23 cellular contexts compared by ENCODE assay signal in the genomic region with DNA sequence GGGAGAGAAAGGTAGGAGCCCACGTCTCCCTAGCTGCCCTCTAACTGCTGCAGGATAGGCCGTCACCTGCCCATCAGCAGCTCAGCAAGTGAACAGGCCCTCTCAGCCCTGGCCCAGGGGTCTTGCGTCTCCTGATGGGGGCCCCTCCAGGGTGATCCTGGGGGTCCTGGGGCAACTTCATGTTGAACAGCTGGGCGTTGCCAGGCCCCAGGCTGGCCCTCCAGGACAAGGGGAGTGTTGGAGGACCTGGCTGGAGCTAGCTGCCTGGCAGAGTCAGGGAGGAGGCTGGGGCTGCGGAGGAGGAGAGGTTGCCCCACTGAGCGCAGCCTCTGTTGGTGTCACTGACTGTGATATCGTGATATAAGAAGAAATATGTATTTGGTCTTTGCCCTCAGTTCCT. TPM values are rescaled to one million over a fixed set of nuclear protein-coding genes. Genes with fewer than 3 reads are reported as not detected.
"Had no signal": no experiment of that assay in that cellular context is flagged by ENCODE, and none has a peak within 500 bp of the region (broad histone marks: within the 10 kb centered on the region; RNA-seq: fewer than 3 reads in every experiment).

No MANE protein-coding gene starts in this region.

- H3K4me2 ChIP-seq: KMS-11 had no signal

- H3K27ac ChIP-seq: HL-60, KMS-11, RWPE1, SJSA1, SK-N-MC had no signal

- H3K4me1 ChIP-seq: SJSA1 had no signal

- H3K9ac ChIP-seq: KMS-11 had no signal

- H3K4me3 ChIP-seq: K562, SJSA1, SK-N-MC had no signal

- DNase-seq: Kasumi-1, MM.1S, NCI-H1092 treated with DMSO at 0.1 percent for 48 hours, NCI-H1436, NCI-H187, NCI-H2029, NCI-H2081 treated with DMSO at 0.1 percent for 48 hours, NCI-H2171, NCI-H226, NCI-H446, NCI-H510A, NCI-H524 treated with DMSO at 0.1 percent for 48 hours, NCI-H69, NCI-H774, SIG-M5 had no signal

- H3K27me3 ChIP-seq: SJSA1 had no signal

- H3K36me3 ChIP-seq: SJSA1 had no signal

- ATAC-seq: K562, Right ventricle myocardium inferior had no signal

RNA-seq across cellular contexts. Expression of gene SPOCK2, which starts 34.7 kb away (rescaled TPM):
- total RNA-seq: M059J, SJSA1 had no signal
